8 cellular contexts compared by ENCODE assay signal in genomic region chr13:43787518-43787891, GRCh38. TPM values are rescaled to one million over a fixed set of nuclear protein-coding genes. Genes with fewer than 3 reads are reported as not detected.
DNase-seq lines count a peak whose midpoint lies in the region; ATAC-seq and TF ChIP-seq lines count a peak whose summit lies in the region.

No MANE protein-coding gene starts in this region.

- H2AFZ ChIP-seq in SK-N-SH (ENCODE audit: low read depth): peak overlapping the region; percentile 81

- no peak overlapping the region for H3K27ac Mint-ChIP-seq in activated CD8-positive, alpha-beta T cell treated with anti-CD3 and anti-CD28 coated beads, Interleukin-2, amount 10 ng/mL, durations not matched to agents 7 days and 5 days

- peaks cover 47% of the 10 kb centered on the region for H3K27me3 Mint-ChIP-seq in activated CD8-positive, alpha-beta T cell treated with anti-CD3 and anti-CD28 coated beads, Interleukin-2, amount 10 ng/mL, durations not matched to agents 7 days and 5 days (ENCODE audit: low read depth)

- H3K4me1 ChIP-seq in SK-N-SH (ENCODE audit: control insufficient read depth in 1 of 2, insufficient read depth in 2 of 2, low read depth in 1 of 2, low read length in 1 of 2) (peaks cover 0 to 23% of the 10 kb centered on the region in 2 experiments; a peak in 3 of 4 replicates), iPS-20b (ENCODE audit: insufficient read depth, low read length) (peaks cover 11% of the 10 kb centered on the region; the same call in 1 of the 2 replicates), subcutaneous abdominal adipose tissue (ENCODE audit: control insufficient read depth in 5 of 5, insufficient read depth in 5 of 5, low read length in 5 of 5) (peaks cover 0 to 31% (median 29%) of the 10 kb centered on the region in 5 donors)

- no peaks in the 10 kb centered on the region for H4K20me1 ChIP-seq in SK-N-SH (ENCODE audit: insufficient read depth)

- no peaks in the 10 kb centered on the region for H3K27me3 ChIP-seq in SK-N-SH (ENCODE audit: insufficient read depth)
- H3K27me3 ChIP-seq in iPS-20b (ENCODE audit: insufficient read depth, low read length): peaks cover 72% of the 10 kb centered on the region
- peaks cover 0 to 4% (median 0%) of the 10 kb centered on the region in 5 donors for H3K27me3 ChIP-seq in subcutaneous abdominal adipose tissue (ENCODE audit: control insufficient read depth in 5 of 5, insufficient read depth in 4 of 5, low read length in 5 of 5)

- H3K4me1 Mint-ChIP-seq in activated CD8-positive, alpha-beta T cell treated with anti-CD3 and anti-CD28 coated beads, Interleukin-2, amount 10 ng/mL, durations not matched to agents 7 days and 5 days (ENCODE audit: low read depth): peaks cover 7% of the 10 kb centered on the region

- H3K27ac ChIP-seq in SK-N-SH (ENCODE audit: low read depth in 2 of 2, low read length in 1 of 2) (peak overlapping the region; percentile 41 to 47; a peak in 2 of 4 replicates), iPS-20b (ENCODE audit: low read length) (no peak overlapping the region), subcutaneous abdominal adipose tissue (ENCODE audit: low read depth, low read length) (peak overlapping the region; percentile 47)

- TF ChIP-seq CTCF in SK-N-SH (IDR thresholded peaks at IDR 0.05): no peak

- H3K4me3 ChIP-seq in SK-N-SH (ENCODE audit: low read depth in 2 of 2, low read length in 1 of 2) (peak overlapping the region; percentile 72 to 73), iPS-20b (ENCODE audit: low read length) (peak overlapping the region; percentile 76), subcutaneous abdominal adipose tissue (ENCODE audit: low read depth in 1 of 5, low read length in 5 of 5) (peak overlapping the region in 4 of 5 donors; percentile 69 to 82 (median 73))

- H3K36me3 Mint-ChIP-seq in activated CD8-positive, alpha-beta T cell treated with anti-CD3 and anti-CD28 coated beads, Interleukin-2, amount 10 ng/mL, durations not matched to agents 7 days and 5 days (ENCODE audit: low read depth): no peaks in the 10 kb centered on the region

- H3K9me3 ChIP-seq in SK-N-SH: no peaks in the 10 kb centered on the region
- no peaks in the 10 kb centered on the region for H3K9me3 ChIP-seq in iPS-20b (ENCODE audit: insufficient read depth, low read depth, low read length)
- no peaks in the 10 kb centered on the region for H3K9me3 ChIP-seq in subcutaneous abdominal adipose tissue (ENCODE audit: control insufficient read depth in 5 of 5, low read length in 5 of 5)

- TF ChIP-seq RAD21 in SK-N-SH (IDR thresholded peaks at IDR 0.05; ENCODE audit: low read length): no peak

- H3F3A ChIP-seq in SK-N-SH (replicated peaks; ENCODE audit: insufficient read depth): peaks cover 32% of the 10 kb centered on the region

- peak overlapping the region; percentile 90 for H3K4me2 ChIP-seq in SK-N-SH

- no peak for TF ChIP-seq EP300 in SK-N-SH (IDR thresholded peaks at IDR 0.05; ENCODE audit: borderline replicate concordance in 1 of 2, low read depth in 1 of 2, low read length in 1 of 2)

- H3K36me3 ChIP-seq in SK-N-SH (replicated peaks in 1 of 2; ENCODE audit: control insufficient read depth in 1 of 2, insufficient read depth in 2 of 2, low read length in 1 of 2) (no peaks in the 10 kb centered on the region), iPS-20b (ENCODE audit: insufficient read depth, low read depth, low read length) (no peaks in the 10 kb centered on the region), subcutaneous abdominal adipose tissue (ENCODE audit: control insufficient read depth in 5 of 5, insufficient read depth in 5 of 5, low read length in 5 of 5) (no peaks in the 10 kb centered on the region)

- no peaks in the 10 kb centered on the region for H3K9me3 Mint-ChIP-seq in activated CD8-positive, alpha-beta T cell treated with anti-CD3 and anti-CD28 coated beads, Interleukin-2, amount 10 ng/mL, durations not matched to agents 7 days and 5 days (ENCODE audit: insufficient read depth)

- CTCF ChIA-PET in SK-N-SH (lab: Yijun Ruan, JAX): interaction anchor here (0.8 to 1.8 kb wide), 5 partner anchors 9 to 588 kb away, joined by 3 to 8 read pairs (median 3); no protein-coding TSS in a partner anchor
- CTCF ChIA-PET in activated CD8-positive, alpha-beta T cell treated with anti-CD3 and anti-CD28 coated beads, Interleukin-2, amount 10 ng/mL, durations not matched to agents 7 days and 5 days (lab: Charles Lee): interaction anchor here (0.9 kb wide), 1 partner anchor 17 kb away, joined by 3 read pairs; no protein-coding TSS in a partner anchor

- H3K9ac ChIP-seq in SK-N-SH (peak overlapping the region; percentile 62; the same call in 1 of the 2 replicates), iPS-20b (ENCODE audit: low read depth, low read length) (no peak overlapping the region; the same call in 1 of the 2 replicates), subcutaneous abdominal adipose tissue (ENCODE audit: low read length in 5 of 5) (peak overlapping the region in 3 of 5 donors; percentile 58 to 70 (median 64))

- no peaks in the 10 kb centered on the region for H3K79me2 ChIP-seq in SK-N-SH (ENCODE audit: insufficient read depth)

- 37% methylated on average over 6 of the region's 9 CpGs for WGBS in SK-N-SH (ENCODE audit: low lambda C conversion rate)

- POLR2A ChIA-PET in SK-N-SH (lab: Yijun Ruan, JAX): no interaction called here
- POLR2A ChIA-PET in activated CD8-positive, alpha-beta T cell treated with anti-CD3 and anti-CD28 coated beads, Interleukin-2, amount 10 ng/mL, durations not matched to agents 7 days and 5 days (lab: Charles Lee): no interaction called here

- ATAC-seq in SK-N-SH treated with all-trans-retinoic acid at 6 μM for 48 hours (no peak), HG02981 (IDR thresholded peaks at IDR 0.05; ENCODE audit: unreplicated experiment) (no peak), HG02870 (IDR thresholded peaks at IDR 0.05; ENCODE audit: unreplicated experiment) (no peak)
- no peak for ATAC-seq in activated CD8-positive, alpha-beta T cell treated with anti-CD3 and anti-CD28 coated beads, Interleukin-2, amount 10 ng/mL, durations not matched to agents 7 days and 5 days

- H3K4me3 Mint-ChIP-seq in activated CD8-positive, alpha-beta T cell treated with anti-CD3 and anti-CD28 coated beads, Interleukin-2, amount 10 ng/mL, durations not matched to agents 7 days and 5 days: peak overlapping the region; percentile 67

- no peaks in the 10 kb centered on the region for H3K9me2 ChIP-seq in SK-N-SH

- DNase-seq in SK-N-SH (no peak), NCI-H1048 (lab: John Stamatoyannopoulos, UW) (no peak)
- DNase-seq in activated CD8-positive, alpha-beta T cell treated with anti-CD3 and anti-CD28 coated beads, Interleukin-2, amount 10 ng/mL, durations not matched to agents 7 days and 5 days: no peak

TF ChIP-seq in SK-N-SH, 30 proteins besides CTCF, POLR2A, EP300 and RAD21 (continues in another document):
- TF ChIP-seq YY1 (IDR thresholded peaks at IDR 0.05; ENCODE audit: low read depth): no peak
- no peak for TF ChIP-seq USF2 (IDR thresholded peaks at IDR 0.05; ENCODE audit: borderline replicate concordance, low read depth, low read length)
- TF ChIP-seq EZH2phosphoT487 (IDR thresholded peaks at IDR 0.05; ENCODE audit: borderline replicate concordance, low read depth): no peak
- TF ChIP-seq CHD2 (IDR thresholded peaks at IDR 0.05; ENCODE audit: low read length, partially characterized antibody): no peak
- TF ChIP-seq TAF1 (IDR thresholded peaks at IDR 0.05; ENCODE audit: borderline replicate concordance, low read depth, low read length): no peak
- no peak for TF ChIP-seq SIN3A (IDR thresholded peaks at IDR 0.05; ENCODE audit: borderline replicate concordance, low read depth, low read length)

TF ChIP-seq in SK-N-SH treated with all-trans-retinoic acid at 6 μM for 48 hours, 23 proteins besides CTCF, POLR2A, EP300 and RAD21 (continues in another document):
- TF ChIP-seq ZFP3 (CRISPR knock-in tag; IDR thresholded peaks at IDR 0.05): no peak
- no peak for TF ChIP-seq ESRRG (CRISPR knock-in tag; IDR thresholded peaks at IDR 0.05)
- no peak for TF ChIP-seq CSRNP3 (CRISPR knock-in tag; IDR thresholded peaks at IDR 0.05)
- TF ChIP-seq POU6F1 (CRISPR knock-in tag; IDR thresholded peaks at IDR 0.05; ENCODE audit: borderline replicate concordance, low read depth): no peak
- TF ChIP-seq ZC3H10 (CRISPR knock-in tag; IDR thresholded peaks at IDR 0.05): no peak
- no peak for TF ChIP-seq RARB (CRISPR knock-in tag; IDR thresholded peaks at IDR 0.05)
- TF ChIP-seq ARNTL (CRISPR knock-in tag; IDR thresholded peaks at IDR 0.05; ENCODE audit: borderline replicate concordance, low read depth): no peak
- no peak for TF ChIP-seq CSDC2 (CRISPR knock-in tag; IDR thresholded peaks at IDR 0.05)
- no peak for TF ChIP-seq PPARA (CRISPR knock-in tag; IDR thresholded peaks at IDR 0.05; ENCODE audit: borderline replicate concordance)

RNA-seq across cellular contexts. Expression of gene ENOX1, which starts 0.7 kb away (rescaled TPM):
- polyA plus RNA-seq in SK-N-SH (2012; rRNA removed): 5.8 and 6.6 TPM in 2 replicates
- 7.6 and 8.1 TPM in 2 replicates for polyA plus RNA-seq in SK-N-SH (2012; cell fraction: cytosol; rRNA removed)
- 5.1 and 5.5 TPM in 2 replicates for polyA plus RNA-seq in SK-N-SH (2012; cell fraction: nucleus; rRNA removed)
- under 1 TPM in 1 of 2 experiments, not detected in 1; 0.08 TPM for total RNA-seq in activated CD8-positive, alpha-beta T cell treated with anti-CD3 and anti-CD28 coated beads, Interleukin-2, amount 10 ng/mL, durations not matched to agents 7 days and 5 days
